In the genomic region with DNA sequence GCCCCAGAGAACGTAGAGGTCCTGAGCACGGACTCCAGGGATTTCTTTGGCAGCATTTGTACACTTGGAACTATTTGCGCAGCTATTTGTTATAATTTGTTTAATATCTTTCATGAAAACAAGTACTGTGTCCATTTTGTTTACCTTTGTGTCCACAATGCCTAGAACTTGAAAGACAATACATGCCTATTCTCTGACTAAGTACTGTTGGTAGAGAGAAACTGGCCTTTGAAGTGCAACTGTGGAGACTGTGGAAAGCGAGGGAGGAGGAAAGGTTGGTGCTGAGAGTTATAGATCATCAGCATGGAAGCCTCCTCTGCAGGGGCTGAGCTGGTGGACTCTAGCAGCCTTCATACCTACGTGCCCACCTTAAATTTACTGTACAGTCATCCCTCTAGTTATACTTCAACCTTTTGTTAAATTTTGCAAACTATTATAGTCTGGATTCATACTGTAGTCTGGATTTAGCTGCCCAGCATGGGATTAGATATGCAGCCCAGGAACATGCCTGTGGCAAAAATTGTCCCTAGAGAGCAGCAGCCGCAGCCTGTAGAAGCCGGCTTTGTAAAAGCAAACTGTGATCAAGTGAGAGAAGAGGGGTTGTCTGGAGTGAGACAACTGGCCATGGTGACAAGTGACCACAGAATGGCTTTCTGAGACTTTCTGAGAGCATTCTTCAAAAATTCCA, we compare ENCODE assay signal across 15 cellular contexts. TPM values are rescaled to one million over a fixed set of nuclear protein-coding genes. Genes with fewer than 3 reads are reported as not detected.
DNase-seq lines count a peak whose midpoint lies in the region; ATAC-seq, FAIRE-seq and TF ChIP-seq lines count a peak whose summit lies in the region.
"Had no signal": no experiment of that assay in that cellular context is flagged by ENCODE, and none has a peak within 500 bp of the region (broad histone marks: within the 10 kb centered on the region; RNA-seq: fewer than 3 reads in every experiment).

No MANE protein-coding gene starts in this region.

- ATAC-seq in naive thymus-derived CD8-positive, alpha-beta T cell: no peak

- POLR2A ChIA-PET in naive thymus-derived CD8-positive, alpha-beta T cell (lab: Charles Lee): no interaction called here

- no peak overlapping the region for H3K4me3 Mint-ChIP-seq in naive thymus-derived CD8-positive, alpha-beta T cell

- no peak overlapping the region for H3K27ac Mint-ChIP-seq in naive thymus-derived CD8-positive, alpha-beta T cell

- H3K4me3 ChIP-seq in fibroblast of villous mesenchyme (ENCODE audit: low read depth, low read length): no peak overlapping the region
- H3K4me3 ChIP-seq: GM23248 had no signal

- H3K4me1 Mint-ChIP-seq in naive thymus-derived CD8-positive, alpha-beta T cell: peaks cover 0 to 2% (median 0%) of the 10 kb centered on the region in 4 donors

- peak; percentile 33 for FAIRE-seq in HTR-8/SVneo (lab: Jason Lieb, UNC)

- DNase-seq in HTR-8/SVneo (ENCODE audit: insufficient read length, low spot score): no peak
- DNase-seq in SW480 (ENCODE audit: low spot score): peak; percentile 96
- peak; percentile 18 for DNase-seq in fibroblast of villous mesenchyme (ENCODE audit: low read depth)
- no peak for DNase-seq in naive thymus-derived CD8-positive, alpha-beta T cell
- no peak for DNase-seq in activated naive CD4-positive, alpha-beta T cell (lab: John Stamatoyannopoulos, UW)
- DNase-seq in mucosa of gallbladder (ENCODE audit: low spot score): no peak
- DNase-seq in D341Med (ENCODE audit: low spot score): no peak
- DNase-seq: C1 segment of cervical spinal cord, DMS79, GF-D8, GM23248, NCI-H1105 treated with DMSO at 0.1 percent for 48 hours, NCI-H187, NCI-H446, SHP77 had no signal

- H3K36me3 Mint-ChIP-seq in naive thymus-derived CD8-positive, alpha-beta T cell: no peaks in the 10 kb centered on the region

- H3K9me3 Mint-ChIP-seq in naive thymus-derived CD8-positive, alpha-beta T cell: peaks cover 0 to 7% (median 0%) of the 10 kb centered on the region in 9 donors

- TF ChIP-seq CTCF in fibroblast of villous mesenchyme (IDR thresholded peaks at IDR 0.05; ENCODE audit: insufficient read depth, low read depth, low read length): no peak

- peaks cover 0 to 11% (median 6%) of the 10 kb centered on the region in 5 donors for H3K27me3 Mint-ChIP-seq in naive thymus-derived CD8-positive, alpha-beta T cell

RNA-seq across cellular contexts. Expression of a gene that starts 24.2 kb away (rescaled TPM):
- total RNA-seq in fibroblast of villous mesenchyme (127 and 148 TPM in 2 replicates), mucosa of gallbladder (154 TPM)
- not detected for total RNA-seq in naive thymus-derived CD8-positive, alpha-beta T cell
- polyA plus RNA-seq in naive thymus-derived CD8-positive, alpha-beta T cell: not detected

RNA-seq across cellular contexts. Expression of a gene that starts 38.8 kb away (rescaled TPM):
- total RNA-seq in fibroblast of villous mesenchyme (2.9 and 4.7 TPM in 2 replicates), mucosa of gallbladder (7.1 TPM)
- total RNA-seq in naive thymus-derived CD8-positive, alpha-beta T cell: not detected
- not detected for polyA plus RNA-seq in naive thymus-derived CD8-positive, alpha-beta T cell

Comparison
In these comparisons a context has a peak if more than half of its experiments do, and no peak if none do; other contexts are left out.
1. DNase-seq: peak in SW480 (single experiment) and fibroblast of villous mesenchyme (single experiment); none in HTR-8/SVneo (single experiment), naive thymus-derived CD8-positive, alpha-beta T cell (0 of 10), activated naive CD4-positive, alpha-beta T cell (0 of 4), mucosa of gallbladder (single experiment) and D341Med (single experiment).
2. RNA of a gene that starts 24.2 kb away (total RNA-seq): 154 TPM in mucosa of gallbladder (single experiment) and 127 to 148 TPM in fibroblast of villous mesenchyme; not detected in naive thymus-derived CD8-positive, alpha-beta T cell; every median in the first group is over 100 times any median in the second.